Comparison of ENCODE assay signal across 20 cellular contexts in the genomic region with DNA sequence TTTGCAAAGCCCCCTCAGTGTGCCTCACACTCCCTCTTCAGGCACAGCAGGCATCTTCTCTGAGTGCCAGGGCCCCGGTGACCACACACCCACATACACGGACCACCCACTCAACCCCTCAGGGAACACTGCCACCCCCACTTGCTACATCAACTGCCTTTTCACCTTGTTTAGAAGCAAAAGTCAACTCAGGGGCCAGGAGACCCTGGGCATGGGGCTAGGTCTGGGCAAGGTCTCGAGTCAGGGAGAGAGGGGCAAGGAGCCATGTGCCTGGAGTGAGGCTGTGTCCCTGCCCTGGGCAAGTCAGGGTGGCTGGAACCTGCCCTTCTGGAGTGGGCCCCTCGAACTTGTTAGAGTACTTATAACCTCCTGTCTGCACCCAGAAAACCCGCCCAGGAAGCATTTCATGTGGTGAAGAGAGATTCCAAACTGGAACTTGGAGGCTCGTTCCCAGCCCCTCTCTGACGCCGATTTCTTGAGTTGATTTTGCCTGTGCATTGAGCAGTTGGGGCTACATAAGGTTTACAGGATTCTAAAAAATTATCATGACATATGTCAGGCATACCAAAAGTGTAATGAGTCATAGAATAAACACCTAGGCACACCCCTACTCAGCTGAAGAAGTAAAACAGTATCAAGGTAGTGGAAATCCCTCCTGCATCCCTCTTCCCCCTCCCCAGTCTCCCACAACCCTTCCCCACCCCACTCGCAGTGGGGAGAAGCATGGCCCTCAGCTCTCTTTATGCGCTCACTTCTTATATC.
DNase-seq lines count a peak whose midpoint lies in the region; ATAC-seq and TF ChIP-seq lines count a peak whose summit lies in the region.
"Had no signal": no experiment of that assay in that cellular context is flagged by ENCODE, and none has a peak within 500 bp of the region (broad histone marks: within the 10 kb centered on the region; RNA-seq: fewer than 3 reads in every experiment).

No MANE protein-coding gene starts in this region.

- no peak overlapping the region for H3K4me3 ChIP-seq in esophagus muscularis mucosa
- H3K4me3 ChIP-seq: adrenal gland, transverse colon had no signal

- no peak for TF ChIP-seq EP300 in esophagus muscularis mucosa (IDR thresholded peaks at IDR 0.05)

- no peak overlapping the region for H3K4me3 Mint-ChIP-seq in activated naive CD4-positive, alpha-beta T cell treated with anti-CD3 and anti-CD28 coated beads, Interleukin-2, amount 10 ng/mL, durations not matched to agents 7 days and 5 days
- no peak overlapping the region for H3K4me3 Mint-ChIP-seq in stimulated activated naive B cell treated with anti-CD40 and anti-IgM and Interleukin-4, amounts not matched to agents 10 μg/mL and 1 μg/mL and 100 μg/mL, for 72 hours
- H3K4me3 Mint-ChIP-seq: activated CD4-positive, alpha-beta T cell treated with anti-CD3 and anti-CD28 coated beads, Interleukin-2, amount 10 ng/mL, durations not matched to agents 7 days and 5 days; CD8-positive, alpha-beta T cell; stimulated activated memory B cell treated with anti-CD40 and anti-IgM and Interleukin-4, amounts not matched to agents 10 μg/mL and 1 μg/mL and 100 μg/mL, for 72 hours had no signal

- intact Hi-C loops in esophagus muscularis mucosa (cut with DNase I) = no loop called here

- peaks cover 0 to 10% (median 0%) of the 10 kb centered on the region in 4 donors for H3K9me3 ChIP-seq in esophagus muscularis mucosa
- H3K9me3 ChIP-seq: adrenal gland, transverse colon had no signal

- H3K36me3 ChIP-seq in esophagus muscularis mucosa = no peaks in the 10 kb centered on the region
- H3K36me3 ChIP-seq: adrenal gland, transverse colon had no signal

- no peaks in the 10 kb centered on the region for H3K4me1 ChIP-seq in esophagus muscularis mucosa
- H3K4me1 ChIP-seq: adrenal gland, transverse colon had no signal

- no peak for ATAC-seq in stimulated activated naive B cell treated with anti-CD40 and anti-IgM and Interleukin-4, amounts not matched to agents 10 μg/mL and 1 μg/mL and 100 μg/mL, for 72 hours (replicated peaks)
- ATAC-seq in HG03097 (IDR thresholded peaks at IDR 0.05; ENCODE audit: low FRiP score, unreplicated experiment) (no peak), HG03378 (IDR thresholded peaks at IDR 0.05; ENCODE audit: unreplicated experiment) (no peak)
- ATAC-seq: CD8-positive, alpha-beta T cell; Panc1; stimulated activated memory B cell treated with anti-CD40 and anti-IgM and Interleukin-4, amounts not matched to agents 10 μg/mL and 1 μg/mL and 100 μg/mL, for 72 hours had no signal

- TF ChIP-seq CTCF in RWPE1 (conservative IDR thresholded peaks at IDR 0.05; ENCODE audit: low read depth) = no peak
- TF ChIP-seq CTCF in esophagus muscularis mucosa (IDR thresholded peaks at IDR 0.05) = no peak

- H3K27me3 ChIP-seq in esophagus muscularis mucosa = no peaks in the 10 kb centered on the region
- H3K27me3 ChIP-seq: adrenal gland, transverse colon had no signal

- POLR2A ChIA-PET in RWPE1 (lab: Yijun Ruan, JAX; ENCODE audit: low non-redundant PET) = no interaction called here

- peaks cover 15% of the 10 kb centered on the region for H3K27me3 Mint-ChIP-seq in activated naive CD4-positive, alpha-beta T cell treated with anti-CD3 and anti-CD28 coated beads, Interleukin-2, amount 10 ng/mL, durations not matched to agents 7 days and 5 days
- H3K27me3 Mint-ChIP-seq in stimulated activated naive B cell treated with anti-CD40 and anti-IgM and Interleukin-4, amounts not matched to agents 10 μg/mL and 1 μg/mL and 100 μg/mL, for 72 hours = peaks cover 0 to 15% of the 10 kb centered on the region in 2 donors

- no peak for TF ChIP-seq POLR2A in esophagus muscularis mucosa (IDR thresholded peaks at IDR 0.05; ENCODE audit: low read depth)

- CTCF ChIA-PET in activated naive CD4-positive, alpha-beta T cell treated with anti-CD3 and anti-CD28 coated beads, Interleukin-2, amount 10 ng/mL, durations not matched to agents 7 days and 5 days (lab: Charles Lee) = no interaction called here
- CTCF ChIA-PET in RWPE1 (lab: Yijun Ruan, JAX) = interaction anchor here (0.6 kb wide), 1 partner anchor 263 kb away, joined by 3 read pairs; no protein-coding TSS in a partner anchor

- no peaks in the 10 kb centered on the region for H3K36me3 Mint-ChIP-seq in activated naive CD4-positive, alpha-beta T cell treated with anti-CD3 and anti-CD28 coated beads, Interleukin-2, amount 10 ng/mL, durations not matched to agents 7 days and 5 days
- H3K36me3 Mint-ChIP-seq in stimulated activated naive B cell treated with anti-CD40 and anti-IgM and Interleukin-4, amounts not matched to agents 10 μg/mL and 1 μg/mL and 100 μg/mL, for 72 hours = peaks cover 0 to 5% of the 10 kb centered on the region in 2 donors
- H3K36me3 Mint-ChIP-seq: CD8-positive, alpha-beta T cell; stimulated activated memory B cell treated with anti-CD40 and anti-IgM and Interleukin-4, amounts not matched to agents 10 μg/mL and 1 μg/mL and 100 μg/mL, for 72 hours had no signal

- H3K27ac ChIP-seq in RWPE1 = peak overlapping the region; percentile 59
- no peak overlapping the region for H3K27ac ChIP-seq in esophagus muscularis mucosa (replicated peaks in 1 of 4)
- H3K27ac ChIP-seq in substantia nigra (ENCODE audit: low read depth, low read length, poor library complexity, severe bottlenecking) = no peak overlapping the region
- H3K27ac ChIP-seq: adrenal gland, transverse colon had no signal

- DNase-seq in activated naive CD4-positive, alpha-beta T cell treated with anti-CD3 and anti-CD28 coated beads, Interleukin-2, amount 10 ng/mL, durations not matched to agents 7 days and 5 days = peak; percentile 7
- DNase-seq in activated naive CD4-positive, alpha-beta T cell treated with anti-CD3 and anti-CD28 coated beads, Interleukin-2, amount 50 U/mL, for 16 hours = no peak
- DNase-seq in RWPE1 (ENCODE audit: low spot score) (peak; percentile 58), esophagus muscularis mucosa (ENCODE audit: extremely low spot score) (peak; percentile 66), substantia nigra (lab: John Stamatoyannopoulos, UW) (no peak)
- DNase-seq in stimulated activated naive B cell treated with anti-CD40 and anti-IgM and Interleukin-4, amounts not matched to agents 10 μg/mL and 1 μg/mL and 100 μg/mL, for 72 hours = no peak
- DNase-seq: activated CD4-positive, alpha-beta T cell treated with anti-CD3 and anti-CD28 coated beads, Interleukin-2, amount 10 ng/mL, durations not matched to agents 7 days and 5 days; central memory CD4-positive, alpha-beta T cell; DND-41; effector memory CD4-positive, alpha-beta T cell; mesendoderm; NCI-H1436; NCI-H748 treated with DMSO at 0.1 percent for 48 hours; transverse colon had no signal

- WGBS in esophagus muscularis mucosa = 90% methylated on average over 10 of the region's 10 CpGs

- H3K27ac Mint-ChIP-seq in activated naive CD4-positive, alpha-beta T cell treated with anti-CD3 and anti-CD28 coated beads, Interleukin-2, amount 10 ng/mL, durations not matched to agents 7 days and 5 days = no peak overlapping the region
- H3K27ac Mint-ChIP-seq in stimulated activated naive B cell treated with anti-CD40 and anti-IgM and Interleukin-4, amounts not matched to agents 10 μg/mL and 1 μg/mL and 100 μg/mL, for 72 hours = peak overlapping the region; percentile 31
- H3K27ac Mint-ChIP-seq: activated CD4-positive, alpha-beta T cell treated with anti-CD3 and anti-CD28 coated beads, Interleukin-2, amount 10 ng/mL, durations not matched to agents 7 days and 5 days; CD8-positive, alpha-beta T cell; stimulated activated memory B cell treated with anti-CD40 and anti-IgM and Interleukin-4, amounts not matched to agents 10 μg/mL and 1 μg/mL and 100 μg/mL, for 72 hours had no signal

- peaks cover 3% of the 10 kb centered on the region for H3K9me3 Mint-ChIP-seq in activated naive CD4-positive, alpha-beta T cell treated with anti-CD3 and anti-CD28 coated beads, Interleukin-2, amount 10 ng/mL, durations not matched to agents 7 days and 5 days
- peaks cover 9 to 13% of the 10 kb centered on the region in 2 donors for H3K9me3 Mint-ChIP-seq in stimulated activated naive B cell treated with anti-CD40 and anti-IgM and Interleukin-4, amounts not matched to agents 10 μg/mL and 1 μg/mL and 100 μg/mL, for 72 hours
- H3K9me3 Mint-ChIP-seq: CD8-positive, alpha-beta T cell had no signal

- H3K4me1 Mint-ChIP-seq in activated naive CD4-positive, alpha-beta T cell treated with anti-CD3 and anti-CD28 coated beads, Interleukin-2, amount 10 ng/mL, durations not matched to agents 7 days and 5 days = no peaks in the 10 kb centered on the region
- H3K4me1 Mint-ChIP-seq in stimulated activated naive B cell treated with anti-CD40 and anti-IgM and Interleukin-4, amounts not matched to agents 10 μg/mL and 1 μg/mL and 100 μg/mL, for 72 hours = no peaks in the 10 kb centered on the region
- H3K4me1 Mint-ChIP-seq: activated CD4-positive, alpha-beta T cell treated with anti-CD3 and anti-CD28 coated beads, Interleukin-2, amount 10 ng/mL, durations not matched to agents 7 days and 5 days; stimulated activated memory B cell treated with anti-CD40 and anti-IgM and Interleukin-4, amounts not matched to agents 10 μg/mL and 1 μg/mL and 100 μg/mL, for 72 hours had no signal

Comparison
In these comparisons a context has a peak if more than half of its experiments do, and no peak if none do; other contexts are left out.
1. DNase-seq: peak in activated naive CD4-positive, alpha-beta T cell treated with anti-CD3 and anti-CD28 coated beads, Interleukin-2, amount 10 ng/mL, durations not matched to agents 7 days and 5 days (single experiment), RWPE1 (single experiment) and esophagus muscularis mucosa (single experiment); none in activated naive CD4-positive, alpha-beta T cell treated with anti-CD3 and anti-CD28 coated beads, Interleukin-2, amount 50 U/mL, for 16 hours (single experiment), stimulated activated naive B cell treated with anti-CD40 and anti-IgM and Interleukin-4, amounts not matched to agents 10 μg/mL and 1 μg/mL and 100 μg/mL, for 72 hours (single experiment) and substantia nigra (0 of 49).